In genomic region chr16:4510131-4510530, GRCh38 we compare ENCODE assay signal across 18 cellular contexts. TPM values are rescaled to one million over a fixed set of nuclear protein-coding genes. Genes with fewer than 3 reads are reported as not detected.
DNase-seq lines count a peak whose midpoint lies in the region; ATAC-seq and TF ChIP-seq lines count a peak whose summit lies in the region.
"Had no signal": no experiment of that assay in that cellular context is flagged by ENCODE, and none has a peak within 500 bp of the region (broad histone marks: within the 10 kb centered on the region; RNA-seq: fewer than 3 reads in every experiment).

No MANE protein-coding gene starts in this region.

- no peak for DNase-seq in activated T-cell treated with anti-CD3 and anti-CD28 coated beads, Interleukin-2, amount 50 U/mL, for 72 hours
- DNase-seq in activated T-cell treated with anti-CD3 and anti-CD28 coated beads, Interleukin-2, amount 50 U/mL, for 4 hours = no peak
- DNase-seq in mesothelial cell of epicardium (ENCODE audit: low spot score in 2 of 2, unreplicated experiment in 2 of 2) (no peak), type B pancreatic cell (ENCODE audit: extremely low spot score, unreplicated experiment) (no peak), NCI-H1436 treated with DMSO at 0.1 percent for 48 hours (lab: John Stamatoyannopoulos, UW) (no peak)
- DNase-seq: activated naive CD4-positive, alpha-beta T cell treated with Interleukin-2 at 50 U/mL for 16 hours; central memory CD4-positive, alpha-beta T cell; NCI-H1048; NCI-H2029 treated with DMSO at 0.1 percent for 48 hours; NCI-H2227 treated with DMSO at 0.1 percent for 48 hours; NCI-H748 treated with DMSO at 0.1 percent for 48 hours; psoas muscle; RPMI8226 had no signal

- ATAC-seq in activated T-cell treated with anti-CD3 and anti-CD28 coated beads, Interleukin-2, amount 50 U/mL, for 72 hours (replicated peaks in 1 of 2) = no peak
- ATAC-seq in activated T-cell treated with anti-CD3 and anti-CD28 coated beads, Interleukin-2, amount 50 U/mL, for 4 hours = no peak
- no peak for ATAC-seq in activated T-helper 17 cell treated with anti-CD3 and anti-CD28 coated beads, Interleukin-2, amount 50 U/mL, for 72 hours (replicated peaks)
- no peak for ATAC-seq in GM21576 (IDR thresholded peaks at IDR 0.05; ENCODE audit: unreplicated experiment)
- ATAC-seq: psoas muscle had no signal

- no peaks in the 10 kb centered on the region for H3K9me3 Mint-ChIP-seq in activated T-cell treated with anti-CD3 and anti-CD28 coated beads, Interleukin-2, amount 50 U/mL, for 72 hours
- no peaks in the 10 kb centered on the region for H3K9me3 Mint-ChIP-seq in activated T-cell treated with anti-CD3 and anti-CD28 coated beads, Interleukin-2, amount 50 U/mL, for 4 hours
- no peaks in the 10 kb centered on the region for H3K9me3 Mint-ChIP-seq in activated T-helper 17 cell treated with anti-CD3 and anti-CD28 coated beads, Interleukin-2, amount 50 U/mL, for 72 hours
- no peaks in the 10 kb centered on the region for H3K9me3 Mint-ChIP-seq in mesothelial cell of epicardium
- H3K9me3 Mint-ChIP-seq in type B pancreatic cell = no peaks in the 10 kb centered on the region
- H3K9me3 Mint-ChIP-seq: T-helper 1 cell treated with Interleukin-12 subunit alpha and Interleukin-12 subunit beta and Interleukin-4 antibody, amounts not matched to agents 30 μg/mL and 1 μg/mL, for 36 hours had no signal

- no peaks in the 10 kb centered on the region for H3K27me3 Mint-ChIP-seq in activated T-cell treated with anti-CD3 and anti-CD28 coated beads, Interleukin-2, amount 50 U/mL, for 72 hours (ENCODE audit: low read depth)
- no peaks in the 10 kb centered on the region for H3K27me3 Mint-ChIP-seq in activated T-cell treated with anti-CD3 and anti-CD28 coated beads, Interleukin-2, amount 50 U/mL, for 4 hours (ENCODE audit: low read depth)
- H3K27me3 Mint-ChIP-seq in activated T-helper 17 cell treated with anti-CD3 and anti-CD28 coated beads, Interleukin-2, amount 50 U/mL, for 72 hours = no peaks in the 10 kb centered on the region
- H3K27me3 Mint-ChIP-seq in mesothelial cell of epicardium (ENCODE audit: low read depth) (no peaks in the 10 kb centered on the region), type B pancreatic cell (no peaks in the 10 kb centered on the region)

- H3K36me3 Mint-ChIP-seq in activated T-cell treated with anti-CD3 and anti-CD28 coated beads, Interleukin-2, amount 50 U/mL, for 72 hours (ENCODE audit: insufficient read depth in 2 of 2) = peaks cover 3 to 18% of the 10 kb centered on the region in 2 donors
- H3K36me3 Mint-ChIP-seq in activated T-cell treated with anti-CD3 and anti-CD28 coated beads, Interleukin-2, amount 50 U/mL, for 4 hours (ENCODE audit: insufficient read depth) = peaks cover 35% of the 10 kb centered on the region
- peaks cover 84% of the 10 kb centered on the region for H3K36me3 Mint-ChIP-seq in activated T-helper 17 cell treated with anti-CD3 and anti-CD28 coated beads, Interleukin-2, amount 50 U/mL, for 72 hours (ENCODE audit: low read depth)
- peaks cover 2% of the 10 kb centered on the region for H3K36me3 Mint-ChIP-seq in mesothelial cell of epicardium
- H3K36me3 Mint-ChIP-seq in type B pancreatic cell = peaks cover 7% of the 10 kb centered on the region

- peak overlapping the region; percentile 5 for H3K27ac Mint-ChIP-seq in activated T-cell treated with anti-CD3 and anti-CD28 coated beads, Interleukin-2, amount 50 U/mL, for 72 hours
- H3K27ac Mint-ChIP-seq in activated T-helper 17 cell treated with anti-CD3 and anti-CD28 coated beads, Interleukin-2, amount 50 U/mL, for 72 hours = peak overlapping the region; percentile 41
- peak overlapping the region; percentile 28 for H3K27ac Mint-ChIP-seq in mesothelial cell of epicardium
- H3K27ac Mint-ChIP-seq in type B pancreatic cell = peak overlapping the region; percentile 39
- H3K27ac Mint-ChIP-seq: T-helper 1 cell treated with Interleukin-12 subunit alpha and Interleukin-12 subunit beta and Interleukin-4 antibody, amounts not matched to agents 30 μg/mL and 1 μg/mL, for 36 hours had no signal

- peaks cover 31% of the 10 kb centered on the region for H3K4me1 Mint-ChIP-seq in activated T-cell treated with anti-CD3 and anti-CD28 coated beads, Interleukin-2, amount 50 U/mL, for 72 hours (ENCODE audit: low read depth)
- H3K4me1 Mint-ChIP-seq in activated T-cell treated with anti-CD3 and anti-CD28 coated beads, Interleukin-2, amount 50 U/mL, for 4 hours (ENCODE audit: low read depth) = peaks cover 57% of the 10 kb centered on the region
- H3K4me1 Mint-ChIP-seq in activated T-helper 17 cell treated with anti-CD3 and anti-CD28 coated beads, Interleukin-2, amount 50 U/mL, for 72 hours = peaks cover 28% of the 10 kb centered on the region
- H3K4me1 Mint-ChIP-seq in mesothelial cell of epicardium (no peaks in the 10 kb centered on the region), type B pancreatic cell (ENCODE audit: unreplicated experiment) (peaks cover 9% of the 10 kb centered on the region)

- no peak for TF ChIP-seq CTCF in mesothelial cell of epicardium (IDR thresholded peaks at IDR 0.05; ENCODE audit: unreplicated experiment)
- no peak for TF ChIP-seq CTCF in type B pancreatic cell (conservative IDR thresholded peaks at IDR 0.05)

- H3K4me3 Mint-ChIP-seq in activated T-cell treated with anti-CD3 and anti-CD28 coated beads, Interleukin-2, amount 50 U/mL, for 72 hours = no peak overlapping the region
- H3K4me3 Mint-ChIP-seq in activated T-cell treated with anti-CD3 and anti-CD28 coated beads, Interleukin-2, amount 50 U/mL, for 4 hours = no peak overlapping the region
- H3K4me3 Mint-ChIP-seq in activated T-helper 17 cell treated with anti-CD3 and anti-CD28 coated beads, Interleukin-2, amount 50 U/mL, for 72 hours = no peak overlapping the region
- H3K4me3 Mint-ChIP-seq in mesothelial cell of epicardium (no peak overlapping the region), type B pancreatic cell (no peak overlapping the region)
- H3K4me3 Mint-ChIP-seq: T-helper 1 cell treated with Interleukin-12 subunit alpha and Interleukin-12 subunit beta and Interleukin-4 antibody, amounts not matched to agents 30 μg/mL and 1 μg/mL, for 36 hours had no signal

RNA-seq across cellular contexts. Expression of gene CDIP1, which starts 28.4 kb away (rescaled TPM):
- 10 to 100 TPM; 45.4 to 53.1 TPM for total RNA-seq in activated T-cell treated with anti-CD3 and anti-CD28 coated beads, Interleukin-2, amount 50 U/mL, for 72 hours
- total RNA-seq in activated T-cell treated with anti-CD3 and anti-CD28 coated beads, Interleukin-2, amount 50 U/mL, for 4 hours = 10 to 100 TPM; 33.2 to 41.6 (median 39.7) TPM
- 10 to 100 TPM; 24.5 to 31.2 TPM for total RNA-seq in activated T-helper 17 cell treated with anti-CD3 and anti-CD28 coated beads, Interleukin-2, amount 50 U/mL, for 72 hours
- total RNA-seq in mesothelial cell of epicardium (24.2 to 28.2 TPM (median 27.0 TPM) in 3 replicates), type B pancreatic cell (ENCODE audit: low replicate concordance) (19.2 and 41.3 TPM in 2 replicates)

RNA-seq across cellular contexts. Expression of gene HMOX2, which starts 33.9 kb away (rescaled TPM):
- total RNA-seq in activated T-cell treated with anti-CD3 and anti-CD28 coated beads, Interleukin-2, amount 50 U/mL, for 72 hours = 10 to 100 TPM; 50.3 to 50.9 TPM
- 10 to 100 TPM; 79.9 to 85.3 (median 83.1) TPM for total RNA-seq in activated T-cell treated with anti-CD3 and anti-CD28 coated beads, Interleukin-2, amount 50 U/mL, for 4 hours
- total RNA-seq in activated T-helper 17 cell treated with anti-CD3 and anti-CD28 coated beads, Interleukin-2, amount 50 U/mL, for 72 hours = 10 to 100 TPM; 60.0 to 92.1 TPM
- 26.3 to 30.9 TPM (median 27.5 TPM) in 3 replicates for total RNA-seq in mesothelial cell of epicardium
- total RNA-seq in type B pancreatic cell (ENCODE audit: low replicate concordance) = 37.8 and 46.2 TPM in 2 replicates

RNA-seq across cellular contexts. Expression of gene NMRAL1, which starts 35.7 kb away (rescaled TPM):
- total RNA-seq in activated T-cell treated with anti-CD3 and anti-CD28 coated beads, Interleukin-2, amount 50 U/mL, for 72 hours = 10 to 100 TPM; 32.5 to 33.0 TPM
- 10 to 100 TPM; 29.6 to 45.2 (median 41.5) TPM for total RNA-seq in activated T-cell treated with anti-CD3 and anti-CD28 coated beads, Interleukin-2, amount 50 U/mL, for 4 hours
- total RNA-seq in activated T-helper 17 cell treated with anti-CD3 and anti-CD28 coated beads, Interleukin-2, amount 50 U/mL, for 72 hours = 10 to 100 TPM; 56.5 to 63.2 TPM
- 55.3 to 59.1 TPM (median 56.0 TPM) in 3 replicates for total RNA-seq in mesothelial cell of epicardium
- 48.3 and 49.1 TPM in 2 replicates for total RNA-seq in type B pancreatic cell (ENCODE audit: low replicate concordance)

RNA-seq across cellular contexts. Expression of gene C16orf96, which starts 46.0 kb away (rescaled TPM):
- total RNA-seq in activated T-cell treated with anti-CD3 and anti-CD28 coated beads, Interleukin-2, amount 50 U/mL, for 72 hours = under 1 TPM; 0.51 to 0.55 TPM
- total RNA-seq in activated T-cell treated with anti-CD3 and anti-CD28 coated beads, Interleukin-2, amount 50 U/mL, for 4 hours = under 1 TPM in 2 of 3 donors, not detected in 1; 0.05 to 0.10 TPM
- total RNA-seq in activated T-helper 17 cell treated with anti-CD3 and anti-CD28 coated beads, Interleukin-2, amount 50 U/mL, for 72 hours = not detected
- total RNA-seq in mesothelial cell of epicardium = 0.45 to 0.95 TPM (median 0.58 TPM) in 3 replicates
- 0.14 and 0.43 TPM in 2 replicates for total RNA-seq in type B pancreatic cell (ENCODE audit: low replicate concordance)
- total RNA-seq: kidney epithelial cell, ureter had no signal
